23 cellular contexts compared by ENCODE assay signal in the genomic region with DNA sequence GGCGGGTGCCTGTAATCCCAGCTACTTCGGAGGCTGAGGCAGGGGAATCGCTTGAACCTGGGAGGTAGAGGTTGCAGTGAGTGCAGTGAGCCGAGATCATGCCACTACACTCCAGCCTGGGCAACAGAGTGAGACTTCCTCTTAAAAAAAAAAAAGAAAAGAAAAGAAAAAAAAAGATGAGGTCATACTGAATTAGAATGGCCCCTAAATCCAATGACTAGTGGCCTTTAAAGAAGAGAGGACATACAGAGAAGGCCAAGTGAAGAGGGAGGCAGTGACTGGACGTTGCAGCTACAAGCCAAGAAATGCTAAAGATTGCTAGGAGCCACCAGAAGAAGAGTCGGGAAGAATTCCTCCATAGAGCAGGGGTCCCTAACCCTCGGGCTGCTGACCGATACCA.
"Had no signal": no experiment of that assay in that cellular context is flagged by ENCODE, and none has a peak within 500 bp of the region (broad histone marks: within the 10 kb centered on the region; RNA-seq: fewer than 3 reads in every experiment).

No MANE protein-coding gene starts in this region.

- FAIRE-seq: endometrium, islet of Langerhans, keratinocyte had no signal

- H3K9me3 ChIP-seq: colonic mucosa, esophagus muscularis mucosa, gastrocnemius medialis, heart right ventricle, left lung, lower lobe of right lung had no signal

- H3K4me3 ChIP-seq: colonic mucosa, esophagus muscularis mucosa, gastrocnemius medialis, heart right ventricle, left lung, lower lobe of right lung had no signal

- H3K4me3 Mint-ChIP-seq: dendritic cell treated with granulocyte-macrophage colony-stimulating factor and Interleukin-4, amounts not matched to agents 40 ng/mL and 50 ng/mL, for 4 days; effector memory CD8-positive, alpha-beta T cell; endodermal cell had no signal

- H3K27ac Mint-ChIP-seq: dendritic cell treated with granulocyte-macrophage colony-stimulating factor and Interleukin-4, amounts not matched to agents 40 ng/mL and 50 ng/mL, for 4 days; effector memory CD8-positive, alpha-beta T cell; endodermal cell had no signal

- H3K27ac ChIP-seq: colonic mucosa, esophagus muscularis mucosa, gastrocnemius medialis, heart right ventricle, left lung, lower lobe of right lung had no signal

- H3K27me3 Mint-ChIP-seq: dendritic cell treated with granulocyte-macrophage colony-stimulating factor and Interleukin-4, amounts not matched to agents 40 ng/mL and 50 ng/mL, for 4 days; effector memory CD8-positive, alpha-beta T cell had no signal

- H3K9me3 Mint-ChIP-seq: dendritic cell treated with granulocyte-macrophage colony-stimulating factor and Interleukin-4, amounts not matched to agents 40 ng/mL and 50 ng/mL, for 4 days; effector memory CD8-positive, alpha-beta T cell; endodermal cell had no signal

- H3K27me3 ChIP-seq: colonic mucosa, esophagus muscularis mucosa, gastrocnemius medialis, heart right ventricle, left lung had no signal

- ATAC-seq: effector memory CD8-positive, alpha-beta T cell; gastrocnemius medialis; heart right ventricle; left cardiac atrium; left lung; left ventricle myocardium superior; lower lobe of right lung had no signal

- DNase-seq: colonic mucosa; cortex of kidney; effector CD8-positive, alpha-beta T cell; effector memory CD8-positive, alpha-beta T cell; endodermal cell; foreskin fibroblast; foreskin melanocyte; gastrocnemius medialis; glutamatergic neuron; head of caudate nucleus; heart right ventricle; hippocampal formation; left cardiac atrium; left lung; left ventricle myocardium superior; lower lobe of right lung; mesendoderm; midbrain had no signal

- H3K36me3 ChIP-seq: colonic mucosa, esophagus muscularis mucosa, gastrocnemius medialis, heart right ventricle, left lung, lower lobe of right lung had no signal

- H3K4me1 ChIP-seq: colonic mucosa, gastrocnemius medialis, heart right ventricle, left lung, lower lobe of right lung had no signal
